In the genomic region with DNA sequence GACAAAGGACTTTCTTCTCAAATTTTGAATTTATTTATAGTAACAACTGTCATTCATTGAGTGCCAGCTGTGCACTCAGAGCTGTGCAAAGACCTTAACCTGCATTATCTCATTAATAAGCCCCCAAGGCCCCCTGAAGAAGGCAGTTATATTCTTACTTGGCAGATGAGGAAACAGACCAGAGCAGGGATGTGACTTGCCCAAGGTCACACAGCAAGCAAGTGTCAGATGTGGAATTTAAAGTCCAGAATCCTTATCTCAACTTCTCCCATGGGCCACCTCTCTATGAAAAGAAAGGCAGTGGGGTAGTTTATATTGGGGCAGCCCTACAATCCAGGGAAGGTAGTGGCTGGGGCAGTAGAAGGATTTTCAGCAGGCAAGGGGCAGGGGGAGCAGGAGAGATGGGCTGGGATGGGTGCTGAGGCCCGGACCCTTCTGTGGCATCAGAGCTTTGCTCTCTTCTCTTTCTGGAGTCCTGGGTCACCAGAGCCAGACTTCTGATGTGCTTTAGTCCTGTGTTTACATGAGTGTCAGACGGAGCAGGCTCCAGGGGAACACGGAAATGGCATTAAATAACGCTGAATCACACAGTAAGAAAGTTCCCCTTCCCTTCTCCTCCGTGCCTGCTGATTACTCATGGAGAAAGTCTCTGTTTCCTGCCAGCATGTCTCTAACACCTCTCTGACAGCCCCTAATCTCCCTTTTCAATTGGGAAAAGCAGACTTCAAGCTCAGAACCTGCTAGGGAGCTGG, we compare ENCODE assay signal across 8 cellular contexts. TPM values are rescaled to one million over a fixed set of nuclear protein-coding genes. Genes with fewer than 3 reads are reported as not detected.
A peak's percentile ranks its signal among the peaks of the same experiment; 100 is the strongest.
DNase-seq lines count a peak whose midpoint lies in the region; ATAC-seq and TF ChIP-seq lines count a peak whose summit lies in the region.

No MANE protein-coding gene starts in this region.

- intact Hi-C loops in right lobe of liver (cut with DNase I) = no loop called here

- TF ChIP-seq CTCF in right lobe of liver (IDR thresholded peaks at IDR 0.05) (no peak), type B pancreatic cell (conservative IDR thresholded peaks at IDR 0.05) (no peak)

- no peaks in the 10 kb centered on the region for H3K27me3 ChIP-seq in right lobe of liver

- H3K9me3 ChIP-seq in right lobe of liver = no peaks in the 10 kb centered on the region

- no peaks in the 10 kb centered on the region for H3K36me3 Mint-ChIP-seq in type B pancreatic cell

- H3K4me3 Mint-ChIP-seq in type B pancreatic cell = no peak overlapping the region

- H3K27ac ChIP-seq in right lobe of liver = no peak overlapping the region

- H3K27me3 Mint-ChIP-seq in type B pancreatic cell = no peaks in the 10 kb centered on the region

- H3K4me1 Mint-ChIP-seq in type B pancreatic cell (ENCODE audit: unreplicated experiment) = peaks cover 34% of the 10 kb centered on the region

- H3K4me1 ChIP-seq in right lobe of liver = peaks cover 0 to 17% (median 0%) of the 10 kb centered on the region in 4 donors

- TF ChIP-seq POLR2A in right lobe of liver (IDR thresholded peaks at IDR 0.05) = no peak

- ATAC-seq in right lobe of liver = peak; percentile 38 to 75 (median 61)

- no peaks in the 10 kb centered on the region for H3K9me3 Mint-ChIP-seq in type B pancreatic cell

- DNase-seq in DMS53 (lab: John Stamatoyannopoulos, UW) = peak; percentile 95
- DNase-seq in M059J (ENCODE audit: low read depth) = peak; percentile 96
- DNase-seq in astrocyte of the hippocampus (ENCODE audit: low read depth, low spot score) = peak; percentile 94
- DNase-seq in right lobe of liver = no peak
- DNase-seq in type B pancreatic cell (ENCODE audit: extremely low spot score, unreplicated experiment) = no peak
- DNase-seq in stimulated activated naive CD4-positive, alpha-beta T cell treated with Interleukin-2 at 50 U/mL for 16 hours (lab: John Stamatoyannopoulos, UW) = no peak
- no peak for DNase-seq in NCI-H187 treated with DMSO at 0.1 percent for 48 hours (lab: John Stamatoyannopoulos, UW)
- DNase-seq in NCI-H524 treated with DMSO at 0.1 percent for 48 hours (lab: John Stamatoyannopoulos, UW) = no peak

- H3K27ac Mint-ChIP-seq in type B pancreatic cell = peak overlapping the region; percentile 90

- 10% methylated on average over 3 of the region's 5 CpGs for WGBS in right lobe of liver (ENCODE audit: insufficient coverage, low coverage, low lambda C conversion rate, missing lambda C conversion rate)

- no peak overlapping the region for H3K4me3 ChIP-seq in right lobe of liver

- H3K36me3 ChIP-seq in right lobe of liver = no peaks in the 10 kb centered on the region

RNA-seq across cellular contexts. Expression of gene EPHB2, which starts 39.5 kb away (rescaled TPM):
- total RNA-seq in M059J (2014; rRNA removed; shearing (Covaris generic)) = 23.0 and 26.7 TPM in 2 replicates
- 1 to 10 TPM in 2 of 6 experiments, under 1 TPM in 4; 0.24 to 1.8 (median 0.62) TPM for total RNA-seq in right lobe of liver
- total RNA-seq in type B pancreatic cell (ENCODE audit: low replicate concordance) = 40.3 and 44.6 TPM in 2 replicates

Comparison
In these comparisons a context has a peak if more than half of its experiments do, and no peak if none do; other contexts are left out.
1. DNase-seq: peak in DMS53 (single experiment), M059J (single experiment) and astrocyte of the hippocampus (single experiment); none in right lobe of liver (0 of 3), type B pancreatic cell (single experiment), stimulated activated naive CD4-positive, alpha-beta T cell treated with Interleukin-2 at 50 U/mL for 16 hours (single experiment), NCI-H187 treated with DMSO at 0.1 percent for 48 hours (single experiment) and NCI-H524 treated with DMSO at 0.1 percent for 48 hours (single experiment).